14 cellular contexts compared by ENCODE assay signal in the genomic region with DNA sequence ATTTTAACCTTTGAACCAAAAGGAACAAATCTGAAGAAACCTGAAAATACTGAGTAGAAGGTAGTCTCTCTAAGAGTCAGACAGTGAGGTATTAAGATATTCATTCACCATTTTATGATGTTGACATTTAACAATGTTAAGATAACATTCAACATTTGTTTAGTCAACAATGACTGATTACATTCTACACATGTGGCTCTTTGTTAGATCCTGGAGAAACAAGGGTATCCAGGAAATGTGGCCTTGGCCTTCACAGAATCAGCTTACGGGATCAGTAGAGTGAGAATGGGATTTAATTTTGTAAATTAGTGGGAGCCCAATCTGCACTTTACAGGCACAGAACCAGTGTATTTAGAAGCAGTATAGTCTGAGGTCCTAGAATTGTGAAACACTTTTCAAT.
"Had no signal": no experiment of that assay in that cellular context is flagged by ENCODE, and none has a peak within 500 bp of the region (broad histone marks: within the 10 kb centered on the region; RNA-seq: fewer than 3 reads in every experiment).

No MANE protein-coding gene starts in this region.

- DNase-seq: activated CD4-positive, alpha-beta T cell treated with anti-CD3 and anti-CD28 coated beads for 4 hours; activated CD8-positive, alpha-beta memory T cell treated with anti-CD3 and anti-CD28 coated beads, Interleukin-2, amount 50 U/mL, for 48 hours; activated CD8-positive, alpha-beta T cell treated with anti-CD3 and anti-CD28 coated beads, Interleukin-2, amount 10 ng/mL, durations not matched to agents 7 days and 5 days; activated naive CD8-positive, alpha-beta T cell treated with anti-CD3 and anti-CD28 coated beads, Interleukin-2, amount 10 ng/mL, durations not matched to agents 7 days and 5 days; aorta; immature natural killer cell; left colon; naive thymus-derived CD8-positive, alpha-beta T cell; posterior cingulate gyrus; stimulated activated naive B cell treated with anti-CD40 and anti-IgM and Interleukin-4, amounts not matched to agents 10 μg/mL and 1 μg/mL and 100 μg/mL, for 72 hours; transverse colon had no signal

- H3K4me3 Mint-ChIP-seq: activated CD8-positive, alpha-beta T cell treated with anti-CD3 and anti-CD28 coated beads, Interleukin-2, amount 10 ng/mL, durations not matched to agents 7 days and 5 days; activated naive CD8-positive, alpha-beta T cell treated with anti-CD3 and anti-CD28 coated beads, Interleukin-2, amount 10 ng/mL, durations not matched to agents 7 days and 5 days; immature natural killer cell; naive thymus-derived CD8-positive, alpha-beta T cell; stimulated activated naive B cell treated with anti-CD40 and anti-IgM and Interleukin-4, amounts not matched to agents 10 μg/mL and 1 μg/mL and 100 μg/mL, for 72 hours had no signal

- H3K4me3 ChIP-seq: breast epithelium, lung, right atrium auricular region, transverse colon had no signal

- H3K27ac Mint-ChIP-seq: activated CD8-positive, alpha-beta T cell treated with anti-CD3 and anti-CD28 coated beads, Interleukin-2, amount 10 ng/mL, durations not matched to agents 7 days and 5 days; activated naive CD8-positive, alpha-beta T cell treated with anti-CD3 and anti-CD28 coated beads, Interleukin-2, amount 10 ng/mL, durations not matched to agents 7 days and 5 days; immature natural killer cell; naive thymus-derived CD8-positive, alpha-beta T cell; stimulated activated naive B cell treated with anti-CD40 and anti-IgM and Interleukin-4, amounts not matched to agents 10 μg/mL and 1 μg/mL and 100 μg/mL, for 72 hours had no signal

- H3K36me3 Mint-ChIP-seq: activated naive CD8-positive, alpha-beta T cell treated with anti-CD3 and anti-CD28 coated beads, Interleukin-2, amount 10 ng/mL, durations not matched to agents 7 days and 5 days; immature natural killer cell; naive thymus-derived CD8-positive, alpha-beta T cell; stimulated activated naive B cell treated with anti-CD40 and anti-IgM and Interleukin-4, amounts not matched to agents 10 μg/mL and 1 μg/mL and 100 μg/mL, for 72 hours had no signal

- H3K4me1 Mint-ChIP-seq: activated naive CD8-positive, alpha-beta T cell treated with anti-CD3 and anti-CD28 coated beads, Interleukin-2, amount 10 ng/mL, durations not matched to agents 7 days and 5 days; immature natural killer cell; naive thymus-derived CD8-positive, alpha-beta T cell; stimulated activated naive B cell treated with anti-CD40 and anti-IgM and Interleukin-4, amounts not matched to agents 10 μg/mL and 1 μg/mL and 100 μg/mL, for 72 hours had no signal

- H3K27me3 Mint-ChIP-seq: activated naive CD8-positive, alpha-beta T cell treated with anti-CD3 and anti-CD28 coated beads, Interleukin-2, amount 10 ng/mL, durations not matched to agents 7 days and 5 days; naive thymus-derived CD8-positive, alpha-beta T cell; stimulated activated naive B cell treated with anti-CD40 and anti-IgM and Interleukin-4, amounts not matched to agents 10 μg/mL and 1 μg/mL and 100 μg/mL, for 72 hours had no signal
